ENCODE assay signal across 11 cellular contexts in genomic region chr17:8420041-8420934, GRCh38. TPM values are rescaled to one million over a fixed set of nuclear protein-coding genes. Genes with fewer than 3 reads are reported as not detected.
DNase-seq lines count a peak whose midpoint lies in the region; ATAC-seq, FAIRE-seq and TF ChIP-seq lines count a peak whose summit lies in the region.
"Had no signal": no experiment of that assay in that cellular context is flagged by ENCODE, and none has a peak within 500 bp of the region (broad histone marks: within the 10 kb centered on the region; RNA-seq: fewer than 3 reads in every experiment).

No MANE protein-coding gene starts in this region.

- H3K36me3 ChIP-seq in stomach smooth muscle (ENCODE audit: control insufficient read depth in 2 of 2, insufficient read depth in 2 of 2, low read length in 2 of 2): no peaks in the 10 kb centered on the region
- H3K36me3 ChIP-seq in CD4-positive, alpha-beta memory T cell (ENCODE audit: insufficient read depth, low read length): no peaks in the 10 kb centered on the region
- H3K36me3 ChIP-seq: ascending aorta had no signal

- in situ Hi-C loops in astrocyte of the cerebellum (cut with HindIII; ENCODE audit: low sequenced_read_pairs): loop anchor here (25.0 kb wide), 1 partner anchor 342 kb away; the partner anchor contains the start of gene SPDYE4

- H3K9me3 Mint-ChIP-seq in CD4-positive, alpha-beta memory T cell: no peaks in the 10 kb centered on the region
- H3K9me3 Mint-ChIP-seq: stimulated activated naive CD8-positive, alpha-beta T cell treated with anti-CD3 and anti-CD28 coated beads, Interleukin-15, Interleukin-2, amounts not matched to agents 100 ng/mL and 50 ng/mL, for 24 hours had no signal

- POLR2A ChIA-PET in CD4-positive, alpha-beta memory T cell (lab: Charles Lee; ENCODE audit: partially characterized antibody): no interaction called here

- H3K27me3 Mint-ChIP-seq in CD4-positive, alpha-beta memory T cell: peaks cover 27 to 30% of the 10 kb centered on the region in 2 donors

- intact Hi-C loops in CD4-positive, alpha-beta memory T cell (cut with micrococcal nuclease): no loop called here

- no peaks in the 10 kb centered on the region for H3K9me3 ChIP-seq in stomach smooth muscle (ENCODE audit: control insufficient read depth in 2 of 2, low read length in 2 of 2)
- no peaks in the 10 kb centered on the region for H3K9me3 ChIP-seq in CD4-positive, alpha-beta memory T cell (ENCODE audit: control insufficient read depth in 1 of 2, low read length in 2 of 2)
- H3K9me3 ChIP-seq: ascending aorta had no signal

- TF ChIP-seq CTCF in LNCaP clone FGC (IDR thresholded peaks at IDR 0.05; ENCODE audit: control insufficient read depth, extremely low read depth, insufficient read depth) (no peak), astrocyte of the cerebellum (IDR thresholded peaks at IDR 0.05; ENCODE audit: low read depth, low read length, missing control alignments) (no peak)

- peaks cover 8% of the 10 kb centered on the region for H3K4me1 ChIP-seq in stomach smooth muscle (ENCODE audit: control insufficient read depth, insufficient read depth, low read length)
- no peaks in the 10 kb centered on the region for H3K4me1 ChIP-seq in CD4-positive, alpha-beta memory T cell (ENCODE audit: insufficient read depth, low read length)
- H3K4me1 ChIP-seq: ascending aorta had no signal

- peak overlapping the region in 1 of 2 donors; percentile 21 for H3K9ac ChIP-seq in stomach smooth muscle (ENCODE audit: low read length in 2 of 2)

- H3K4me1 Mint-ChIP-seq in CD4-positive, alpha-beta memory T cell: peaks cover 0 to 2% (median 0%) of the 10 kb centered on the region in 4 donors

- no peaks in the 10 kb centered on the region for H3K36me3 Mint-ChIP-seq in CD4-positive, alpha-beta memory T cell
- H3K36me3 Mint-ChIP-seq: naive thymus-derived CD8-positive, alpha-beta T cell had no signal

- no peak for ATAC-seq in GM21360 (IDR thresholded peaks at IDR 0.05; ENCODE audit: unreplicated experiment)
- ATAC-seq: naive thymus-derived CD8-positive, alpha-beta T cell had no signal

- H3K4me3 Mint-ChIP-seq in CD4-positive, alpha-beta memory T cell: no peak overlapping the region
- H3K4me3 Mint-ChIP-seq: naive thymus-derived CD8-positive, alpha-beta T cell; stimulated activated naive CD8-positive, alpha-beta T cell treated with anti-CD3 and anti-CD28 coated beads, Interleukin-15, Interleukin-2, amounts not matched to agents 100 ng/mL and 50 ng/mL, for 24 hours had no signal

- CTCF ChIA-PET in CD4-positive, alpha-beta memory T cell (lab: Charles Lee; ENCODE audit: partially characterized antibody): interaction anchor here (0.9 to 2.2 kb wide), 6 partner anchors 8 to 325 kb away, joined by 4 to 9 read pairs (median 6); partner anchors contain the start of gene NDEL1

- H3K27ac ChIP-seq in stomach smooth muscle (ENCODE audit: low read length): peak overlapping the region; percentile 70
- H3K27ac ChIP-seq in CD4-positive, alpha-beta memory T cell (ENCODE audit: low read depth, low read length): no peak overlapping the region
- H3K27ac ChIP-seq: ascending aorta had no signal

- no peak overlapping the region for H3K4me3 ChIP-seq in LNCaP clone FGC (ENCODE audit: low read depth, low read length)
- H3K4me3 ChIP-seq in astrocyte of the cerebellum (ENCODE audit: low read depth, low read length): no peak overlapping the region
- no peak overlapping the region for H3K4me3 ChIP-seq in stomach smooth muscle (ENCODE audit: low read length in 2 of 2)
- no peak overlapping the region for H3K4me3 ChIP-seq in CD4-positive, alpha-beta memory T cell (ENCODE audit: low read length in 2 of 2)
- H3K4me3 ChIP-seq: ascending aorta had no signal

- FAIRE-seq in HTR-8/SVneo (lab: Jason Lieb, UNC): no peak

- peak; percentile 78 for DNase-seq in LNCaP clone FGC (ENCODE audit: low read depth)
- peak; percentile 19 for DNase-seq in astrocyte of the cerebellum (ENCODE audit: low read depth)
- DNase-seq in inferior parietal cortex (ENCODE audit: extremely low spot score): peak; percentile 36
- DNase-seq in HTR-8/SVneo (ENCODE audit: insufficient read length, low spot score): no peak
- DNase-seq in activated CD8-positive, alpha-beta memory T cell treated with anti-CD3 and anti-CD28 coated beads, Interleukin-2, amount 50 U/mL, for 4 hours: no peak
- DNase-seq in CD4-positive, alpha-beta memory T cell: no peak
- DNase-seq: naive thymus-derived CD8-positive, alpha-beta T cell had no signal

- no peak overlapping the region for H3K27ac Mint-ChIP-seq in CD4-positive, alpha-beta memory T cell
- H3K27ac Mint-ChIP-seq: stimulated activated naive CD8-positive, alpha-beta T cell treated with anti-CD3 and anti-CD28 coated beads, Interleukin-15, Interleukin-2, amounts not matched to agents 100 ng/mL and 50 ng/mL, for 24 hours had no signal

- no peaks in the 10 kb centered on the region for H3K27me3 ChIP-seq in stomach smooth muscle (ENCODE audit: control insufficient read depth in 1 of 2, insufficient read depth in 2 of 2, low read length in 2 of 2)
- H3K27me3 ChIP-seq in CD4-positive, alpha-beta memory T cell (ENCODE audit: insufficient read depth, low read length): peaks cover 5% of the 10 kb centered on the region
- H3K27me3 ChIP-seq: ascending aorta had no signal

RNA-seq across cellular contexts. Expression of gene NDEL1, which starts 15.4 kb away (rescaled TPM):
- 100 to 1,000 TPM; 115 to 120 TPM for total RNA-seq in CD4-positive, alpha-beta memory T cell
- polyA plus RNA-seq in CD4-positive, alpha-beta memory T cell: 10 to 100 TPM; 52.9 to 66.5 TPM

RNA-seq across cellular contexts. Expression of gene RNF222, which starts 22.7 kb away (rescaled TPM):
- total RNA-seq in CD4-positive, alpha-beta memory T cell: under 1 TPM; 0.15 to 0.17 TPM
- under 1 TPM; 0.08 to 0.14 TPM for polyA plus RNA-seq in CD4-positive, alpha-beta memory T cell
- total RNA-seq: ascending aorta had no signal

RNA-seq across cellular contexts. Expression of gene RPL26, which starts 37.3 kb away (rescaled TPM):
- total RNA-seq in CD4-positive, alpha-beta memory T cell: 1,000 to 10,000 TPM; 2,761 to 2,878 TPM
- polyA plus RNA-seq in CD4-positive, alpha-beta memory T cell: 1,000 to 10,000 TPM; 1,274 to 1,731 TPM

Comparison
In these comparisons a context has a peak if more than half of its experiments do, and no peak if none do; other contexts are left out.
1. DNase-seq: peak in LNCaP clone FGC (single experiment), astrocyte of the cerebellum (single experiment) and inferior parietal cortex (single experiment); none in HTR-8/SVneo (single experiment), activated CD8-positive, alpha-beta memory T cell treated with anti-CD3 and anti-CD28 coated beads, Interleukin-2, amount 50 U/mL, for 4 hours (single experiment) and CD4-positive, alpha-beta memory T cell (0 of 5).